ENCODE assay signal across 20 cellular contexts in the genomic region with DNA sequence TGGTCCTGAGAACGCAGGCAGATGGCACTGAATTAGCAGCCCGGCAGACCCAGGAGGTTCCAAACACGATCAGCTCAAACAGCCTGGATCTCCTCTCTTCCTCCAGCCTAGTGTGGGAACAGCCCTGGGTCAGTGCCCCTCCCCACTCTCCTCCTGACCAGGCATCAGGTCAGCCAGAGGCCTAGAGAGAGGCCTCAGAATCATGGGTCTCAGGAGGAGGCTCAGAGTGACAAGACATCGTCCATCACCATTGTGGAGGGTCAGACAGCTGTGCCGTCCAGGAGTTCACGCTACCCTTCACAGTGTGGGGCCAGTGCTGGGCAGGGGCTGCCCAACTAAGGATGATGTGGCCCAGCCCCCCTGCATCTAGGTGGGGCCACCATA.
DNase-seq lines count a peak whose midpoint lies in the region; ATAC-seq and TF ChIP-seq lines count a peak whose summit lies in the region.
"Had no signal": no experiment of that assay in that cellular context is flagged by ENCODE, and none has a peak within 500 bp of the region (broad histone marks: within the 10 kb centered on the region; RNA-seq: fewer than 3 reads in every experiment).

No MANE protein-coding gene starts in this region.

- intact Hi-C loops in esophagus muscularis mucosa (cut with DNase I): no loop called here

- no peak overlapping the region for H3K4me3 Mint-ChIP-seq in activated T-cell treated with anti-CD3 and anti-CD28 coated beads, Interleukin-2, amount 50 U/mL, for 24 hours
- no peak overlapping the region for H3K4me3 Mint-ChIP-seq in activated T-cell treated with anti-CD3 and anti-CD28 coated beads, Interleukin-2, amount 50 U/mL, for 72 hours
- no peak overlapping the region for H3K4me3 Mint-ChIP-seq in type B pancreatic cell
- H3K4me3 Mint-ChIP-seq: B cell had no signal

- ATAC-seq in activated T-cell treated with anti-CD3 and anti-CD28 coated beads, Interleukin-2, amount 50 U/mL, for 72 hours (replicated peaks in 1 of 2): no peak
- ATAC-seq: A549 had no signal

- H3K9me3 ChIP-seq in Peyer's patch (no peaks in the 10 kb centered on the region), esophagus muscularis mucosa (no peaks in the 10 kb centered on the region)
- H3K9me3 ChIP-seq: A549, SJCRH30 had no signal

- H3K9me3 Mint-ChIP-seq in activated T-cell treated with anti-CD3 and anti-CD28 coated beads, Interleukin-2, amount 50 U/mL, for 24 hours: no peaks in the 10 kb centered on the region
- H3K9me3 Mint-ChIP-seq in activated T-cell treated with anti-CD3 and anti-CD28 coated beads, Interleukin-2, amount 50 U/mL, for 72 hours: no peaks in the 10 kb centered on the region
- H3K9me3 Mint-ChIP-seq in type B pancreatic cell: no peaks in the 10 kb centered on the region
- H3K9me3 Mint-ChIP-seq: CD14-positive monocyte had no signal

- no peaks in the 10 kb centered on the region for H3K27me3 ChIP-seq in Peyer's patch
- peaks cover 0 to 41% (median 0%) of the 10 kb centered on the region in 4 donors for H3K27me3 ChIP-seq in esophagus muscularis mucosa
- H3K27me3 ChIP-seq: SJCRH30 had no signal

- DNase-seq in activated T-cell treated with anti-CD3 and anti-CD28 coated beads, Interleukin-2, amount 50 U/mL, for 24 hours: peak; percentile 2
- DNase-seq in activated T-cell treated with anti-CD3 and anti-CD28 coated beads, Interleukin-2, amount 50 U/mL, for 72 hours: no peak
- peak in 2 of 3 donors; percentile 14 to 19 for DNase-seq in Peyer's patch
- DNase-seq in esophagus muscularis mucosa (ENCODE audit: extremely low spot score): peak; percentile 77
- peak; percentile 57 for DNase-seq in type B pancreatic cell (ENCODE audit: extremely low spot score, unreplicated experiment)
- no peak for DNase-seq in A172 (ENCODE audit: low spot score)
- no peak for DNase-seq in stimulated activated CD4-positive, alpha-beta T cell treated with anti-CD3 and anti-CD28 coated beads, Interleukin-4, amount 100 ng/mL, for 1 hour
- DNase-seq in KG1 (lab: John Stamatoyannopoulos, UW): no peak
- DNase-seq: HCEC 1CT, Kasumi-1, NCI-H1694, NCI-H2081, NCI-H2171, NCI-H345, NCI-H524, NCI-H774, SJCRH30 had no signal

- TF ChIP-seq POLR2A in Peyer's patch (IDR thresholded peaks at IDR 0.05): no peak
- no peak for TF ChIP-seq POLR2A in esophagus muscularis mucosa (IDR thresholded peaks at IDR 0.05; ENCODE audit: low read depth)

- H3K27ac Mint-ChIP-seq in activated T-cell treated with anti-CD3 and anti-CD28 coated beads, Interleukin-2, amount 50 U/mL, for 24 hours: no peak overlapping the region
- H3K27ac Mint-ChIP-seq in activated T-cell treated with anti-CD3 and anti-CD28 coated beads, Interleukin-2, amount 50 U/mL, for 72 hours: no peak overlapping the region
- no peak overlapping the region for H3K27ac Mint-ChIP-seq in type B pancreatic cell
- H3K27ac Mint-ChIP-seq: B cell had no signal

- TF ChIP-seq EP300 in esophagus muscularis mucosa (IDR thresholded peaks at IDR 0.05): no peak

- H3K27me3 Mint-ChIP-seq in activated T-cell treated with anti-CD3 and anti-CD28 coated beads, Interleukin-2, amount 50 U/mL, for 24 hours: peaks cover 23% of the 10 kb centered on the region
- peaks cover 27% of the 10 kb centered on the region for H3K27me3 Mint-ChIP-seq in activated T-cell treated with anti-CD3 and anti-CD28 coated beads, Interleukin-2, amount 50 U/mL, for 72 hours (ENCODE audit: low read depth)
- peaks cover 9% of the 10 kb centered on the region for H3K27me3 Mint-ChIP-seq in type B pancreatic cell

- H3K36me3 Mint-ChIP-seq in activated T-cell treated with anti-CD3 and anti-CD28 coated beads, Interleukin-2, amount 50 U/mL, for 24 hours (ENCODE audit: low read depth): no peaks in the 10 kb centered on the region
- no peaks in the 10 kb centered on the region for H3K36me3 Mint-ChIP-seq in activated T-cell treated with anti-CD3 and anti-CD28 coated beads, Interleukin-2, amount 50 U/mL, for 72 hours (ENCODE audit: insufficient read depth in 2 of 2)
- H3K36me3 Mint-ChIP-seq in type B pancreatic cell: no peaks in the 10 kb centered on the region
- H3K36me3 Mint-ChIP-seq: CD14-positive monocyte had no signal

- H3K4me3 ChIP-seq in Peyer's patch (no peak overlapping the region), esophagus muscularis mucosa (no peak overlapping the region)
- H3K4me3 ChIP-seq: A549, SJCRH30 had no signal

- no peaks in the 10 kb centered on the region for H3K4me1 Mint-ChIP-seq in activated T-cell treated with anti-CD3 and anti-CD28 coated beads, Interleukin-2, amount 50 U/mL, for 24 hours (ENCODE audit: low read depth)
- no peaks in the 10 kb centered on the region for H3K4me1 Mint-ChIP-seq in activated T-cell treated with anti-CD3 and anti-CD28 coated beads, Interleukin-2, amount 50 U/mL, for 72 hours (ENCODE audit: low read depth)
- H3K4me1 Mint-ChIP-seq in type B pancreatic cell (ENCODE audit: unreplicated experiment): peaks cover 11% of the 10 kb centered on the region
- H3K4me1 Mint-ChIP-seq: B cell, CD14-positive monocyte had no signal

- 76% methylated on average over 6 of the region's 6 CpGs for WGBS in esophagus muscularis mucosa

- TF ChIP-seq CTCF in Peyer's patch (IDR thresholded peaks at IDR 0.05): no peak
- no peak for TF ChIP-seq CTCF in esophagus muscularis mucosa (IDR thresholded peaks at IDR 0.05)
- TF ChIP-seq CTCF in type B pancreatic cell (conservative IDR thresholded peaks at IDR 0.05): no peak

- H3K4me1 ChIP-seq in Peyer's patch: no peaks in the 10 kb centered on the region
- H3K4me1 ChIP-seq in esophagus muscularis mucosa: no peaks in the 10 kb centered on the region
- H3K4me1 ChIP-seq: A549 had no signal

- no peak overlapping the region for H3K27ac ChIP-seq in Peyer's patch
- no peak overlapping the region for H3K27ac ChIP-seq in esophagus muscularis mucosa (replicated peaks in 1 of 4)
- H3K27ac ChIP-seq: A549, SJCRH30 had no signal

- H3K36me3 ChIP-seq in Peyer's patch: no peaks in the 10 kb centered on the region
- H3K36me3 ChIP-seq in esophagus muscularis mucosa: no peaks in the 10 kb centered on the region
- H3K36me3 ChIP-seq: SJCRH30 had no signal

Comparison
In these comparisons a context has a peak if more than half of its experiments do, and no peak if none do; other contexts are left out.
1. DNase-seq: peak in activated T-cell treated with anti-CD3 and anti-CD28 coated beads, Interleukin-2, amount 50 U/mL, for 24 hours (single experiment), Peyer's patch (2 of 3), esophagus muscularis mucosa (single experiment) and type B pancreatic cell (single experiment); none in activated T-cell treated with anti-CD3 and anti-CD28 coated beads, Interleukin-2, amount 50 U/mL, for 72 hours (0 of 2), A172 (single experiment), stimulated activated CD4-positive, alpha-beta T cell treated with anti-CD3 and anti-CD28 coated beads, Interleukin-4, amount 100 ng/mL, for 1 hour (single experiment) and KG1 (single experiment).